12 cellular contexts compared by ENCODE assay signal in genomic region chr10:127880557-127880956, GRCh38. TPM values are rescaled to one million over a fixed set of nuclear protein-coding genes. Genes with fewer than 3 reads are reported as not detected.
DNase-seq lines count a peak whose midpoint lies in the region; ATAC-seq, FAIRE-seq and TF ChIP-seq lines count a peak whose summit lies in the region.
"Had no signal": no experiment of that assay in that cellular context is flagged by ENCODE, and none has a peak within 500 bp of the region (broad histone marks: within the 10 kb centered on the region; RNA-seq: fewer than 3 reads in every experiment).

No MANE protein-coding gene starts in this region.

- FAIRE-seq in kidney (lab: Jason Lieb, UNC): no peak
- FAIRE-seq: GM19239 had no signal

- H3K4me1 Mint-ChIP-seq in MCF 10A (ENCODE audit: insufficient read depth, unreplicated experiment): peaks cover 8% of the 10 kb centered on the region
- H3K4me1 Mint-ChIP-seq: nephron had no signal

- no peak overlapping the region for H3K27ac Mint-ChIP-seq in MCF 10A (ENCODE audit: low read depth, unreplicated experiment)
- H3K27ac Mint-ChIP-seq: nephron had no signal

- ATAC-seq in GM19438 (IDR thresholded peaks at IDR 0.05; ENCODE audit: low read depth, unreplicated experiment) (peak; percentile 67), sciatic nerve (peak; percentile 79)

- H3K4me3 Mint-ChIP-seq in MCF 10A (ENCODE audit: unreplicated experiment): no peak overlapping the region
- H3K4me3 Mint-ChIP-seq: nephron had no signal

- peaks cover 4 to 13% of the 10 kb centered on the region in 2 donors for H3K4me1 ChIP-seq in kidney (ENCODE audit: control insufficient read depth in 1 of 2, insufficient read depth in 1 of 2, low read depth in 1 of 2, low read length in 2 of 2)
- H3K4me1 ChIP-seq: suprapubic skin had no signal

- H3K36me3 Mint-ChIP-seq in MCF 10A (ENCODE audit: insufficient read depth, unreplicated experiment): no peaks in the 10 kb centered on the region

- DNase-seq in NOMO-1 (lab: John Stamatoyannopoulos, UW; ENCODE audit: unreplicated experiment in 2 of 2) (peak; percentile 77 to 84), globus pallidus (ENCODE audit: low spot score) (peak; percentile 66), sciatic nerve (ENCODE audit: low spot score) (no peak), MCF 10A (ENCODE audit: unreplicated experiment) (no peak), kidney (no peak), H4 (ENCODE audit: low spot score) (no peak)
- DNase-seq: activated T-cell treated with anti-CD3 and anti-CD28 coated beads, Interleukin-2, amount 50 U/mL, for 1 hour; NCI-H226 had no signal

- H3K36me3 ChIP-seq in kidney (ENCODE audit: control insufficient read depth in 1 of 2, insufficient read depth in 2 of 2, low read length in 2 of 2): peaks cover 0 to 6% of the 10 kb centered on the region in 2 donors
- H3K36me3 ChIP-seq: suprapubic skin had no signal

- no peaks in the 10 kb centered on the region for H3K9me3 ChIP-seq in kidney (ENCODE audit: control insufficient read depth in 1 of 2, low read length in 2 of 2)
- H3K9me3 ChIP-seq: suprapubic skin had no signal

- H3K4me3 ChIP-seq in kidney (ENCODE audit: low read length in 2 of 2): no peak overlapping the region
- H3K4me3 ChIP-seq: suprapubic skin had no signal

- TF ChIP-seq CTCF in MCF 10A (IDR thresholded peaks at IDR 0.05; ENCODE audit: unreplicated experiment) (no peak), kidney (IDR thresholded peaks at IDR 0.05; ENCODE audit: borderline replicate concordance, extremely low read depth, insufficient read depth) (no peak)

- CTCF ChIA-PET in MCF 10A (lab: Yijun Ruan, JAX): interaction anchor here (1.2 to 1.8 kb wide), 2 partner anchors 8 to 26 kb away, joined by 4 to 5 read pairs; no protein-coding TSS in a partner anchor

- intact Hi-C loops in sciatic nerve (cut with DNase I): no loop called here
- intact Hi-C loops in MCF 10A (cut with micrococcal nuclease): no loop called here
- intact Hi-C loops in kidney (cut with DNase I): no loop called here

- no peaks in the 10 kb centered on the region for H3K9me3 Mint-ChIP-seq in MCF 10A (ENCODE audit: unreplicated experiment)
- H3K9me3 Mint-ChIP-seq: nephron had no signal

- POLR2A ChIA-PET in MCF 10A (lab: Yijun Ruan, JAX): no interaction called here

- H3K27me3 Mint-ChIP-seq in MCF 10A (ENCODE audit: insufficient read depth, unreplicated experiment): no peaks in the 10 kb centered on the region

- no peak overlapping the region for H3K9ac ChIP-seq in kidney (ENCODE audit: low read length in 2 of 2)

- no peak overlapping the region for H3K27ac ChIP-seq in kidney (ENCODE audit: low read depth in 2 of 2, low read length in 2 of 2)
- H3K27ac ChIP-seq: suprapubic skin had no signal

- no TSS peak for BruUV-seq in MCF 10A (replicated peaks; lab: Mats Ljungman, UMichigan)

RNA-seq across cellular contexts. Expression of gene CLRN3, which starts 12.2 kb away (rescaled TPM):
- total RNA-seq in sciatic nerve: not detected
- total RNA-seq in MCF 10A (2022): not detected in 2 replicates
- 9.4 TPM for total RNA-seq in kidney
- polyA plus RNA-seq in kidney (ENCODE audit: insufficient read depth, low read depth, low replicate concordance): 42.1 TPM
- total RNA-seq in H4 (2014; rRNA removed; shearing (Covaris generic)): 0.64 TPM in 1 of 2 replicates, not detected in the other
- total RNA-seq: suprapubic skin had no signal

RNA-seq across cellular contexts. Expression of gene PTPRE, which starts 26.3 kb away (rescaled TPM):
- 53.0 TPM for total RNA-seq in sciatic nerve
- total RNA-seq in MCF 10A (2022): 21.8 and 34.6 TPM in 2 replicates
- 25.7 TPM for total RNA-seq in kidney
- 1.1 TPM for polyA plus RNA-seq in kidney (ENCODE audit: insufficient read depth, low read depth, low replicate concordance)
- total RNA-seq in H4 (2014; rRNA removed; shearing (Covaris generic)): 3.5 and 4.0 TPM in 2 replicates

Comparison
In these comparisons a context has a peak if more than half of its experiments do, and no peak if none do; other contexts are left out.
1. DNase-seq: peak in NOMO-1 (2 of 2) and globus pallidus (single experiment); none in sciatic nerve (single experiment), MCF 10A (single experiment), kidney (single experiment) and H4 (single experiment).